22 cellular contexts compared by ENCODE assay signal in genomic region chr1:153292740-153293479, GRCh38. TPM values are rescaled to one million over a fixed set of nuclear protein-coding genes. Genes with fewer than 3 reads are reported as not detected.
DNase-seq lines count a peak whose midpoint lies in the region; ATAC-seq and TF ChIP-seq lines count a peak whose summit lies in the region.
"Had no signal": no experiment of that assay in that cellular context is flagged by ENCODE, and none has a peak within 500 bp of the region (broad histone marks: within the 10 kb centered on the region; RNA-seq: fewer than 3 reads in every experiment).

No MANE protein-coding gene starts in this region.

- H3K27ac ChIP-seq in trophoblast cell (ENCODE audit: low read depth, low read length): peak overlapping the region; percentile 19

- H3K23ac ChIP-seq in trophoblast cell (ENCODE audit: low read length): no peak overlapping the region

- H3K18ac ChIP-seq in trophoblast cell (ENCODE audit: low read length): peak overlapping the region; percentile 2

- DNase-seq in activated CD4-positive, alpha-beta T cell treated with anti-CD3 and anti-CD28 coated beads, Interleukin-2, amount 10 ng/mL, durations not matched to agents 7 days and 5 days: no peak
- DNase-seq in activated CD4-positive, alpha-beta T cell treated with anti-CD3 and anti-CD28 coated beads, Interleukin-2, amount 50 U/mL, for 4 hours: no peak
- no peak for DNase-seq in epithelial cell of esophagus (ENCODE audit: low read depth)
- no peak for DNase-seq in trophoblast cell
- no peak for DNase-seq in kidney tubule cell (ENCODE audit: low spot score)
- DNase-seq in NOMO-1 treated with DMSO at 0.1 percent for 48 hours (lab: John Stamatoyannopoulos, UW; ENCODE audit: unreplicated experiment): no peak
- DNase-seq: activated CD4-positive, alpha-beta T cell treated with anti-CD3 and anti-CD28 coated beads, Interleukin-2, amount 10 ng/mL, durations not matched to agents 24 days and 14 days; activated gamma-delta T cell treated with Interleukin-2 at 50 U/mL for 16 hours; BE2C; Karpas-422; left colon; NCI-H524 treated with DMSO at 0.1 percent for 48 hours; OCI-M1; posterior cingulate gyrus; SHP77; T-cell had no signal

- WGBS in trophoblast cell (ENCODE audit: extremely low coverage, insufficient coverage, insufficient read length): no CpG with 5 or more reads among the region's 25 CpGs

- peak overlapping the region; percentile 21 for H3K14ac ChIP-seq in trophoblast cell (ENCODE audit: low read length)

- H4K8ac ChIP-seq in trophoblast cell (ENCODE audit: low read depth, low read length): no peak overlapping the region

- H3K9ac ChIP-seq in Loucy (ENCODE audit: low read depth, low read length, poor library complexity, severe bottlenecking) (peak overlapping the region; percentile 53), trophoblast cell (ENCODE audit: low read length) (no peak overlapping the region)

- H3K27me3 ChIP-seq in Loucy (ENCODE audit: insufficient read depth, low read length, poor library complexity, severe bottlenecking): no peaks in the 10 kb centered on the region
- H3K27me3 ChIP-seq in trophoblast cell (ENCODE audit: insufficient read depth, low read length): no peaks in the 10 kb centered on the region

- H2AFZ ChIP-seq in Loucy (ENCODE audit: low read length): peak overlapping the region; percentile 22; the same call in 1 of the 2 replicates
- H2AFZ ChIP-seq in trophoblast cell (ENCODE audit: insufficient read depth, low read length, poor library complexity): peak overlapping the region; percentile 9

- H3F3A ChIP-seq in Loucy (ENCODE audit: low read depth): no peaks in the 10 kb centered on the region

- no peaks in the 10 kb centered on the region for H3K9me3 Mint-ChIP-seq in activated CD4-positive, alpha-beta T cell treated with anti-CD3 and anti-CD28 coated beads, Interleukin-2, amount 10 ng/mL, durations not matched to agents 7 days and 5 days
- H3K9me3 Mint-ChIP-seq: activated CD4-positive, alpha-beta T cell treated with anti-CD3 and anti-CD28 coated beads, Interleukin-2, amount 10 ng/mL, durations not matched to agents 24 days and 14 days; nephron; T-cell had no signal

- no peak overlapping the region for H3K4me3 Mint-ChIP-seq in activated CD4-positive, alpha-beta T cell treated with anti-CD3 and anti-CD28 coated beads, Interleukin-2, amount 10 ng/mL, durations not matched to agents 7 days and 5 days
- H3K4me3 Mint-ChIP-seq: activated CD4-positive, alpha-beta T cell treated with anti-CD3 and anti-CD28 coated beads, Interleukin-2, amount 10 ng/mL, durations not matched to agents 24 days and 14 days; nephron had no signal

- peaks cover 10% of the 10 kb centered on the region for H3K79me1 ChIP-seq in trophoblast cell (ENCODE audit: low read length)

- no peaks in the 10 kb centered on the region for H3K27me3 Mint-ChIP-seq in activated CD4-positive, alpha-beta T cell treated with anti-CD3 and anti-CD28 coated beads, Interleukin-2, amount 10 ng/mL, durations not matched to agents 7 days and 5 days

- POLR2A ChIA-PET in activated CD4-positive, alpha-beta T cell treated with anti-CD3 and anti-CD28 coated beads, Interleukin-2, amount 10 ng/mL, durations not matched to agents 7 days and 5 days (lab: Charles Lee): no interaction called here

- peak overlapping the region; percentile 3 for H3K27ac Mint-ChIP-seq in activated CD4-positive, alpha-beta T cell treated with anti-CD3 and anti-CD28 coated beads, Interleukin-2, amount 10 ng/mL, durations not matched to agents 7 days and 5 days
- H3K27ac Mint-ChIP-seq: activated CD4-positive, alpha-beta T cell treated with anti-CD3 and anti-CD28 coated beads, Interleukin-2, amount 10 ng/mL, durations not matched to agents 24 days and 14 days; nephron had no signal

- no peak overlapping the region for H4K12ac ChIP-seq in trophoblast cell (ENCODE audit: low read depth, low read length)

- H3K9me3 ChIP-seq in Loucy (ENCODE audit: insufficient read depth, low read depth, low read length) (no peaks in the 10 kb centered on the region), trophoblast cell (ENCODE audit: insufficient read depth, low read depth, low read length) (no peaks in the 10 kb centered on the region)
- H3K9me3 ChIP-seq: BE2C had no signal

- H3K4me1 ChIP-seq in Loucy (ENCODE audit: insufficient read depth, low read length, poor library complexity, severe bottlenecking) (peaks cover 61% of the 10 kb centered on the region), trophoblast cell (ENCODE audit: control insufficient read depth in 1 of 2, insufficient read depth in 2 of 2, low read length in 2 of 2) (peaks cover 25 to 36% of the 10 kb centered on the region in 2 experiments)
- H3K4me1 ChIP-seq: BE2C had no signal

- no peak for ATAC-seq in GM18909 (IDR thresholded peaks at IDR 0.05; ENCODE audit: poor library complexity, unreplicated experiment)
- ATAC-seq: left colon had no signal

- no peaks in the 10 kb centered on the region for H3K79me2 ChIP-seq in Loucy (ENCODE audit: insufficient read depth, low read length)
- no peaks in the 10 kb centered on the region for H3K79me2 ChIP-seq in trophoblast cell (ENCODE audit: control insufficient read depth, insufficient read depth, low read length, poor library complexity)

- H3K4me2 ChIP-seq in Loucy (ENCODE audit: low read depth, low read length, poor library complexity, severe bottlenecking): peak overlapping the region; percentile 57
- H3K4me2 ChIP-seq in trophoblast cell (ENCODE audit: low read length): peak overlapping the region; percentile 17

- CTCF ChIA-PET in activated CD4-positive, alpha-beta T cell treated with anti-CD3 and anti-CD28 coated beads, Interleukin-2, amount 10 ng/mL, durations not matched to agents 7 days and 5 days (lab: Charles Lee): no interaction called here

- no peak overlapping the region for H3K4ac ChIP-seq in trophoblast cell (ENCODE audit: low read depth, low read length)

- H3K4me3 ChIP-seq in Loucy (ENCODE audit: low read length, poor library complexity, severe bottlenecking) (no peak overlapping the region), epithelial cell of esophagus (ENCODE audit: low read length) (no peak overlapping the region), trophoblast cell (ENCODE audit: low read depth, low read length) (no peak overlapping the region)

- no peaks in the 10 kb centered on the region for H4K20me1 ChIP-seq in Loucy (ENCODE audit: insufficient read depth, low read length, poor library complexity, severe bottlenecking)

- peak overlapping the region; percentile 29 for H4K91ac ChIP-seq in trophoblast cell (ENCODE audit: low read depth, low read length)

- H3K9me2 ChIP-seq in Loucy (replicated peaks; ENCODE audit: low read depth, low read length): no peaks in the 10 kb centered on the region

- H2AK5ac ChIP-seq in trophoblast cell (ENCODE audit: low read length): peak overlapping the region; percentile 0

- H3K36me3 ChIP-seq in Loucy (ENCODE audit: insufficient read depth, low read length) (no peaks in the 10 kb centered on the region), trophoblast cell (ENCODE audit: control insufficient read depth in 1 of 2, insufficient read depth in 2 of 2, low read length in 2 of 2) (no peaks in the 10 kb centered on the region)
- H3K36me3 ChIP-seq: BE2C had no signal

- peaks cover 25% of the 10 kb centered on the region for H3K4me1 Mint-ChIP-seq in activated CD4-positive, alpha-beta T cell treated with anti-CD3 and anti-CD28 coated beads, Interleukin-2, amount 10 ng/mL, durations not matched to agents 7 days and 5 days
- H3K4me1 Mint-ChIP-seq: nephron had no signal

- TF ChIP-seq CTCF in Loucy (conservative IDR thresholded peaks at IDR 0.05; ENCODE audit: low read length) (no peak), epithelial cell of esophagus (IDR thresholded peaks at IDR 0.05; ENCODE audit: insufficient read depth, low read depth, low read length, missing control alignments) (peak; percentile 13)

- H2BK5ac ChIP-seq in trophoblast cell (ENCODE audit: low read depth, low read length, poor library complexity): peak overlapping the region; percentile 11

- no peaks in the 10 kb centered on the region for H3K36me3 Mint-ChIP-seq in activated CD4-positive, alpha-beta T cell treated with anti-CD3 and anti-CD28 coated beads, Interleukin-2, amount 10 ng/mL, durations not matched to agents 7 days and 5 days (ENCODE audit: low read depth)
- H3K36me3 Mint-ChIP-seq: T-cell had no signal

- peak overlapping the region; percentile 77 for H2BK120ac ChIP-seq in trophoblast cell (ENCODE audit: insufficient read depth, low read length, poor library complexity)

- H2BK12ac ChIP-seq in trophoblast cell (ENCODE audit: low read length): peak overlapping the region; percentile 59

RNA-seq across cellular contexts. Expression of gene PGLYRP3, which starts 19.8 kb away (rescaled TPM):
- total RNA-seq in activated CD4-positive, alpha-beta T cell treated with anti-CD3 and anti-CD28 coated beads, Interleukin-2, amount 10 ng/mL, durations not matched to agents 7 days and 5 days: not detected
- 0.12 and 0.25 TPM in 2 replicates for polyA plus RNA-seq in trophoblast cell (2013)
- total RNA-seq: activated CD4-positive, alpha-beta T cell treated with anti-CD3 and anti-CD28 coated beads, Interleukin-2, amount 10 ng/mL, durations not matched to agents 24 days and 14 days; dermis microvascular lymphatic vessel endothelial cell; epithelial cell of proximal tubule; left colon; T-cell; temporal lobe had no signal

RNA-seq across cellular contexts. Expression of gene LORICRIN, which starts 33.4 kb away (rescaled TPM):
- total RNA-seq in activated CD4-positive, alpha-beta T cell treated with anti-CD3 and anti-CD28 coated beads, Interleukin-2, amount 10 ng/mL, durations not matched to agents 7 days and 5 days: not detected
- 0.03 TPM in 1 of 2 replicates, not detected in the other for polyA plus RNA-seq in trophoblast cell (2013)
- total RNA-seq: activated CD4-positive, alpha-beta T cell treated with anti-CD3 and anti-CD28 coated beads, Interleukin-2, amount 10 ng/mL, durations not matched to agents 24 days and 14 days; dermis microvascular lymphatic vessel endothelial cell; epithelial cell of proximal tubule; left colon had no signal

RNA-seq across cellular contexts. Expression of gene PGLYRP4, which starts 55.7 kb away (rescaled TPM):
- not detected for total RNA-seq in activated CD4-positive, alpha-beta T cell treated with anti-CD3 and anti-CD28 coated beads, Interleukin-2, amount 10 ng/mL, durations not matched to agents 7 days and 5 days
- polyA plus RNA-seq in trophoblast cell (2013): 3.6 and 3.8 TPM in 2 replicates
- total RNA-seq: activated CD4-positive, alpha-beta T cell treated with anti-CD3 and anti-CD28 coated beads, Interleukin-2, amount 10 ng/mL, durations not matched to agents 24 days and 14 days; dermis microvascular lymphatic vessel endothelial cell; epithelial cell of proximal tubule; left colon; T-cell; temporal lobe had no signal
